In genomic region chr7:157375410-157375809, GRCh38 we compare ENCODE assay signal across 22 cellular contexts. TPM values are rescaled to one million over a fixed set of nuclear protein-coding genes. Genes with fewer than 3 reads are reported as not detected.
A peak's percentile ranks its signal among the peaks of the same experiment; 100 is the strongest.
DNase-seq lines count a peak whose midpoint lies in the region; ATAC-seq, FAIRE-seq and TF ChIP-seq lines count a peak whose summit lies in the region.
"Had no signal": no experiment of that assay in that cellular context is flagged by ENCODE, and none has a peak within 500 bp of the region (broad histone marks: within the 10 kb centered on the region; RNA-seq: fewer than 3 reads in every experiment).

No MANE protein-coding gene starts in this region.

- H3K4me3 ChIP-seq in Caco-2 (ENCODE audit: low read depth, low read length) (no peak overlapping the region), GM12878 (no peak overlapping the region), neutrophil (ENCODE audit: low read depth in 1 of 2, low read length in 1 of 2) (no peak overlapping the region)
- H3K4me3 ChIP-seq: thyroid gland had no signal

- H2AFZ ChIP-seq in GM12878 (ENCODE audit: control insufficient read depth, low read depth, low read length): no peak overlapping the region

- peak overlapping the region; percentile 56 for H3K27ac Mint-ChIP-seq in CD4-positive, alpha-beta T cell
- H3K27ac Mint-ChIP-seq in Caco-2 (ENCODE audit: unreplicated experiment): peak overlapping the region; percentile 24

- no peaks in the 10 kb centered on the region; the same call in 1 of the 2 replicates for H4K20me1 ChIP-seq in GM12878 (ENCODE audit: control insufficient read depth, insufficient read depth)

- no peak for TF ChIP-seq POLR2A in GM12878 (IDR thresholded peaks at IDR 0.05; ENCODE audit: low read depth, low read length)

- CTCF ChIA-PET in CD4-positive, alpha-beta T cell (lab: Charles Lee): interaction anchor here (2.1 kb wide), 1 partner anchor 11 kb away, joined by 9 read pairs; no protein-coding TSS in a partner anchor
- CTCF ChIA-PET in Caco-2 (lab: Charles Lee): interaction anchor here (0.6 kb wide), 1 partner anchor 1489 kb away, joined by 3 read pairs; no protein-coding TSS in a partner anchor
- CTCF ChIA-PET in GM12878 (lab: Yijun Ruan, JAX): interaction anchor here (0.6 to 1.0 kb wide), 3 partner anchors 11 to 1601 kb away, joined by 3 to 4 read pairs (median 3); no protein-coding TSS in a partner anchor

- TF ChIP-seq CTCF in CD4-positive, alpha-beta T cell (IDR thresholded peaks at IDR 0.05): no peak
- TF ChIP-seq CTCF in Caco-2 (IDR thresholded peaks at IDR 0.05; ENCODE audit: insufficient read depth in 1 of 2, low read depth in 1 of 2, low read length in 1 of 2, severe bottlenecking in 1 of 2, unreplicated experiment in 1 of 2): no peak
- no peak for TF ChIP-seq CTCF in GM12878 (IDR thresholded peaks at IDR 0.05 in 2 of 3, conservative IDR thresholded peaks at IDR 0.05 in 1 of 3; ENCODE audit: control insufficient read depth in 2 of 3, extremely low read depth in 1 of 3, insufficient read depth in 1 of 3, low read depth in 3 of 3, low read length in 3 of 3)
- no peak for TF ChIP-seq CTCF in neutrophil (IDR thresholded peaks at IDR 0.05)

- H3K4me1 ChIP-seq in Caco-2 (no peaks in the 10 kb centered on the region), GM12878 (ENCODE audit: control insufficient read depth, insufficient read depth, low read length) (no peaks in the 10 kb centered on the region), neutrophil (ENCODE audit: control insufficient read depth in 1 of 2, insufficient read depth in 1 of 2, low read depth in 1 of 2, low read length in 1 of 2) (no peaks in the 10 kb centered on the region)
- H3K4me1 ChIP-seq: BE2C had no signal

- POLR2A ChIA-PET in CD4-positive, alpha-beta T cell (lab: Charles Lee): no interaction called here
- POLR2A ChIA-PET in Caco-2 (lab: Charles Lee) (no interaction called here), GM12878 (lab: Charles Lee) (interaction anchor here (1.1 kb wide), 1 partner anchor 12 kb away, joined by 3 read pairs; no protein-coding TSS in a partner anchor)

- H3K9me3 ChIP-seq in CD4-positive, alpha-beta T cell (ENCODE audit: control insufficient read depth, low read length): no peaks in the 10 kb centered on the region
- no peaks in the 10 kb centered on the region for H3K9me3 ChIP-seq in Caco-2
- H3K9me3 ChIP-seq in GM12878 (replicated peaks; ENCODE audit: control insufficient read depth, insufficient read depth, low read length): no peaks in the 10 kb centered on the region
- no peaks in the 10 kb centered on the region for H3K9me3 ChIP-seq in neutrophil
- H3K9me3 ChIP-seq: BE2C, thyroid gland had no signal

- ATAC-seq in CD4-positive, alpha-beta T cell (ENCODE audit: poor library complexity): no peak
- no peak for ATAC-seq in GM12878
- no peak for ATAC-seq in GM18517 (IDR thresholded peaks at IDR 0.05; ENCODE audit: unreplicated experiment)
- ATAC-seq in GM18907 (IDR thresholded peaks at IDR 0.05; ENCODE audit: unreplicated experiment): no peak

- intact Hi-C loops in CD4-positive, alpha-beta T cell (cut with DNase I, micrococcal nuclease): no loop called here
- intact Hi-C loops in Caco-2 (cut with micrococcal nuclease; ENCODE audit: unreplicated experiment) (no loop called here), GM12878 (cut with micrococcal nuclease; ENCODE audit: unreplicated experiment) (no loop called here)

- no peak overlapping the region for H3K27ac ChIP-seq in CD4-positive, alpha-beta T cell (ENCODE audit: low read depth, low read length)
- H3K27ac ChIP-seq in GM12878 (ENCODE audit: control insufficient read depth, insufficient read depth) (0 out of 2 replicates have a peak overlapping the region, but pooled peaks have one; percentile 20), neutrophil (peak overlapping the region; percentile 10)
- H3K27ac ChIP-seq: thyroid gland had no signal

- no peak for FAIRE-seq in GM12878 (lab: Jason Lieb, UNC)
- FAIRE-seq: bronchial epithelial cell, GM19239 had no signal

- TF ChIP-seq EP300 in GM12878 (IDR thresholded peaks at IDR 0.05; ENCODE audit: borderline replicate concordance in 1 of 2, control insufficient read depth in 1 of 2, low read depth in 2 of 2, low read length in 2 of 2): no peak

- H3K36me3 ChIP-seq in Caco-2 (ENCODE audit: control insufficient read depth, insufficient read depth, low read length): peaks cover 3% of the 10 kb centered on the region
- H3K36me3 ChIP-seq in GM12878 (ENCODE audit: control insufficient read depth in 2 of 2, insufficient read depth in 2 of 2, low read length in 1 of 2): peaks cover 19 to 38% of the 10 kb centered on the region in 2 experiments
- peaks cover 58% of the 10 kb centered on the region for H3K36me3 ChIP-seq in neutrophil

- SMC1A ChIA-PET in GM12878 (lab: Charles Lee; ENCODE audit: uncharacterized antibody, unreplicated experiment): no interaction called here

- DNase-seq in CD4-positive, alpha-beta T cell: no peak
- DNase-seq in Caco-2: no peak
- no peak for DNase-seq in GM12878 (ENCODE audit: low read depth, low spot score)
- DNase-seq in GOT3 (lab: John Stamatoyannopoulos, UW): no peak
- DNase-seq: activated CD4-positive, alpha-beta T cell treated with anti-CD3 and anti-CD28 coated beads, Interleukin-2, amount 50 U/mL, for 4 hours; activated gamma-delta T cell treated with Interleukin-2 at 50 U/mL for 16 hours; BE2C; DMS79; effector CD4-positive, alpha-beta T cell; kidney glomerular epithelial cell; midbrain; NCI-H1930; NCI-H510A treated with DMSO at 0.1 percent for 48 hours; nucleus accumbens; stimulated activated CD4-positive, alpha-beta T cell treated with anti-CD3 and anti-CD28 coated beads, Interleukin-4, amount 100 ng/mL, for 1 hour; T1000; thyroid gland had no signal

- no TSS peak for BruUV-seq in Caco-2 (replicated peaks; lab: Mats Ljungman, UMichigan)
- no TSS peak for BruUV-seq in GM12878 (replicated peaks; lab: Mats Ljungman, UMichigan)

- in situ Hi-C loops in GM12878 (cut with MboI): no loop called here

- H3K4me3 Mint-ChIP-seq in CD4-positive, alpha-beta T cell: peak overlapping the region; percentile 5
- H3K4me3 Mint-ChIP-seq in Caco-2 (ENCODE audit: unreplicated experiment): no peak overlapping the region

- H3K27me3 Mint-ChIP-seq in CD4-positive, alpha-beta T cell: no peaks in the 10 kb centered on the region
- no peaks in the 10 kb centered on the region for H3K27me3 Mint-ChIP-seq in Caco-2 (ENCODE audit: insufficient read depth, unreplicated experiment)

- no peak for TF ChIP-seq RAD21 in GM12878 (IDR thresholded peaks at IDR 0.05; ENCODE audit: insufficient read depth, low read depth, low read length)

- no peaks in the 10 kb centered on the region for H3K27me3 ChIP-seq in CD4-positive, alpha-beta T cell (ENCODE audit: control insufficient read depth, insufficient read depth, low read length)
- H3K27me3 ChIP-seq in Caco-2 (replicated peaks; ENCODE audit: control insufficient read depth, insufficient read depth, low read length) (no peaks in the 10 kb centered on the region), GM12878 (replicated peaks in 1 of 2; ENCODE audit: control insufficient read depth in 2 of 2, insufficient read depth in 2 of 2, low read length in 1 of 2) (no peaks in the 10 kb centered on the region), neutrophil (no peaks in the 10 kb centered on the region)
- H3K27me3 ChIP-seq: BE2C, thyroid gland had no signal

- H3K4me2 ChIP-seq in GM12878 (ENCODE audit: control insufficient read depth, insufficient read depth): no peak overlapping the region

- H3K9me3 Mint-ChIP-seq in CD4-positive, alpha-beta T cell: no peaks in the 10 kb centered on the region
- no peaks in the 10 kb centered on the region for H3K9me3 Mint-ChIP-seq in Caco-2 (ENCODE audit: unreplicated experiment)

- H3K9ac ChIP-seq in GM12878 (ENCODE audit: control insufficient read depth, insufficient read depth, low read length): no peak overlapping the region

- H3K4me1 Mint-ChIP-seq in CD4-positive, alpha-beta T cell (ENCODE audit: low read depth): peaks cover 86% of the 10 kb centered on the region
- no peaks in the 10 kb centered on the region for H3K4me1 Mint-ChIP-seq in Caco-2 (ENCODE audit: low read depth, unreplicated experiment)

- H3K36me3 Mint-ChIP-seq in CD4-positive, alpha-beta T cell (ENCODE audit: low read depth): peaks cover 88% of the 10 kb centered on the region
- H3K36me3 Mint-ChIP-seq in Caco-2 (ENCODE audit: insufficient read depth, unreplicated experiment): peaks cover 76% of the 10 kb centered on the region

- 93% methylated on average over 7 of the region's 7 CpGs for WGBS in GM12878 (ENCODE audit: insufficient coverage, insufficient replicate concordance, low lambda C conversion rate, missing lambda C conversion rate)

- H3K79me2 ChIP-seq in GM12878 (ENCODE audit: control insufficient read depth, insufficient read depth, low read length): peaks cover 18% of the 10 kb centered on the region

- RAD21 ChIA-PET in GM12878 (lab: Charles Lee; ENCODE audit: unreplicated experiment): no interaction called here

TF ChIP-seq in GM12878, 131 proteins besides CTCF, POLR2A, EP300 and RAD21:
- TF ChIP-seq ZNF274 (IDR thresholded peaks at IDR 0.05; ENCODE audit: insufficient read depth, insufficient read length): no peak

RNA-seq across cellular contexts. Expression of gene DNAJB6, which starts 38.6 kb away (rescaled TPM):
- total RNA-seq in CD4-positive, alpha-beta T cell: 100 to 1,000 TPM; 232 to 242 TPM
- total RNA-seq in Caco-2 (2022): 108 and 113 TPM in 2 replicates
- total RNA-seq in GM12878 (2013; cell fraction: nucleolus; rRNA removed): 97.5 and 113 TPM in 2 replicates
- 34.5 and 42.0 TPM in 2 replicates for total RNA-seq in GM12878 (2014; rRNA removed)
- 51.7 and 53.6 TPM in 2 replicates for total RNA-seq in GM12878 (2014; rRNA removed; fragmentation: Illumina TruSeq; extraction: Trizol)
- 49.0 and 52.5 TPM in 2 replicates for total RNA-seq in GM12878 (2021)
- 27.3 TPM for polyA plus RNA-seq in GM12878 (2011; ENCODE audit: low read depth)
- polyA plus RNA-seq in GM12878 (2011; rRNA removed): 56.7 and 60.3 TPM in 2 replicates
- 20.9 and 21.0 TPM in 2 replicates for polyA plus RNA-seq in GM12878 (2011; cell fraction: cytosol; rRNA removed)
- polyA plus RNA-seq in GM12878 (2011; cell fraction: nucleus; rRNA removed): 43.3 and 59.8 TPM in 2 replicates
- 40.9 and 45.0 TPM in 2 replicates for polyA plus RNA-seq in GM12878 (2012)
- polyA plus RNA-seq in GM12878 (2014; fragmentation: Illumina TruSeq; extraction: Trizol): 66.0 and 66.9 TPM in 2 replicates
- 10 to 100 TPM; 38.1 to 38.2 TPM for polyA plus RNA-seq in GM12878 (2014; fragmentation: Nextera tagmentation; extraction: Ambion mirVana)
- polyA plus RNA-seq in GM12878 (2014; rRNA removed): 46.7 and 48.4 TPM in 2 replicates
- polyA plus RNA-seq in GM12878 (2016; fragmentation: Nextera tagmentation; extraction: Ambion mirVana): 100 to 1,000 TPM; 107 to 117 TPM
- polyA minus RNA-seq in GM12878 (2011; rRNA and poly(A)+ RNA removed): 19.4 and 24.1 TPM in 2 replicates
- polyA minus RNA-seq in GM12878 (2011; cell fraction: cytosol; rRNA and poly(A)+ RNA removed): 13.8 and 14.2 TPM in 2 replicates
- 18.9 and 38.2 TPM in 2 replicates for polyA minus RNA-seq in GM12878 (2011; cell fraction: nucleus; rRNA and poly(A)+ RNA removed)
